14 cellular contexts compared by ENCODE assay signal in the genomic region with DNA sequence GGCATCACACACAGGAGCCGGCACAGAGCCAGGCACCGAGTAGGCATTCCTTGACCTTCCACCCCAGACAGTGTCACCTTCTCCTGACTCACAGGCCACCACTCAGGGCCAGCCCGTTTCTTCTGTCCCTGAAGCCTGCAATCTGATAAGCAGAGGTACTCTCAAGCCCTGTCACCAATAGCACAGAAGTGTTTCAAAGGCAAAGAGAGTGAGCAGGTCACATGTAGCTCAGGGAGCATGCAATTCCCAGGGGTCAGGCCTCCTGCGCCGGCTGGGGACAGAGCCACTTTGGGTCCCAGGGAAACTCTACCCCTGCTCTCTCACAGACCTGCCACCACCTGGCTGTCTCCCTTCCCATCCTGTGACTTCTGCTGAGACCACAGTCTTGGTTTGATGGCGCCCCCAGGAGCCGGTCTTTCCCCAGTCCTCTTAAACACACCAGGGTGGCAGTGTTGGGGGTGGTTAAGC. TPM values are rescaled to one million over a fixed set of nuclear protein-coding genes. Genes with fewer than 3 reads are reported as not detected.
DNase-seq lines count a peak whose midpoint lies in the region; ATAC-seq and TF ChIP-seq lines count a peak whose summit lies in the region.
"Had no signal": no experiment of that assay in that cellular context is flagged by ENCODE, and none has a peak within 500 bp of the region (broad histone marks: within the 10 kb centered on the region; RNA-seq: fewer than 3 reads in every experiment).

No MANE protein-coding gene starts in this region.

- no peaks in the 10 kb centered on the region for H3K79me2 ChIP-seq in Loucy (ENCODE audit: insufficient read depth, low read length)

- no peak overlapping the region for H3K4me2 ChIP-seq in Loucy (ENCODE audit: low read depth, low read length, poor library complexity, severe bottlenecking)

- 39 to 53% (median 49%) methylated on average over 4 to 7 of the region's 7 CpGs for WGBS in adrenal gland, 4 donors
- 65 to 85% methylated on average over 7 of the region's 7 CpGs for WGBS in testis, 2 donors

- H3K27ac ChIP-seq in adrenal gland = peak overlapping the region in 3 of 5 donors; percentile 49 to 69 (median 66)
- no peak overlapping the region for H3K27ac ChIP-seq in testis
- no peak overlapping the region for H3K27ac ChIP-seq in dorsolateral prefrontal cortex

- no peak overlapping the region for H2AFZ ChIP-seq in Loucy (ENCODE audit: low read length)

- intact Hi-C loops in adrenal gland (cut with DNase I) = no loop called here
- intact Hi-C loops in testis (cut with DNase I; ENCODE audit: low total_unique reads) = no loop called here
- intact Hi-C loops in dorsolateral prefrontal cortex (cut with DNase I) = no loop called here

- no peak overlapping the region for H3K9ac ChIP-seq in Loucy (ENCODE audit: low read depth, low read length, poor library complexity, severe bottlenecking)

- H3K36me3 ChIP-seq in Loucy (ENCODE audit: insufficient read depth, low read length) = no peaks in the 10 kb centered on the region
- no peaks in the 10 kb centered on the region for H3K36me3 ChIP-seq in adrenal gland (replicated peaks in 1 of 2)
- H3K36me3 ChIP-seq in testis (ENCODE audit: low read depth, missing control alignments) = no peaks in the 10 kb centered on the region

- H3K4me3 ChIP-seq in Loucy (ENCODE audit: low read length, poor library complexity, severe bottlenecking) = no peak overlapping the region
- no peak overlapping the region for H3K4me3 ChIP-seq in adrenal gland
- H3K4me3 ChIP-seq in testis = no peak overlapping the region
- no peak overlapping the region for H3K4me3 ChIP-seq in dorsolateral prefrontal cortex

- no peak for TF ChIP-seq POLR2A in adrenal gland (IDR thresholded peaks at IDR 0.05)
- TF ChIP-seq POLR2A in testis (IDR thresholded peaks at IDR 0.05) = no peak

- peak; percentile 19; the same call in 1 of the 2 replicates for TF ChIP-seq CTCF in Loucy (conservative IDR thresholded peaks at IDR 0.05; ENCODE audit: low read length)
- no peak for TF ChIP-seq CTCF in adrenal gland (IDR thresholded peaks at IDR 0.05)
- no peak for TF ChIP-seq CTCF in testis (IDR thresholded peaks at IDR 0.05)
- TF ChIP-seq CTCF in dorsolateral prefrontal cortex (IDR thresholded peaks at IDR 0.05 in 54 of 56, conservative IDR thresholded peaks at IDR 0.05 in 2 of 56; ENCODE audit: low read depth in 1 of 56, partially characterized antibody in 56 of 56) = peak in 1 of 56 donors; percentile 9

- ATAC-seq in GM19452 (IDR thresholded peaks at IDR 0.05; ENCODE audit: unreplicated experiment) = no peak

- H4K20me1 ChIP-seq in Loucy (ENCODE audit: insufficient read depth, low read length, poor library complexity, severe bottlenecking) = no peaks in the 10 kb centered on the region

- H3K4me1 ChIP-seq in Loucy (ENCODE audit: insufficient read depth, low read length, poor library complexity, severe bottlenecking) (no peaks in the 10 kb centered on the region), adrenal gland (replicated peaks in 1 of 2) (peaks cover 8 to 13% of the 10 kb centered on the region in 2 donors), testis (no peaks in the 10 kb centered on the region)

- H3K27me3 ChIP-seq in Loucy (ENCODE audit: insufficient read depth, low read length, poor library complexity, severe bottlenecking) (no peaks in the 10 kb centered on the region), adrenal gland (no peaks in the 10 kb centered on the region), testis (no peaks in the 10 kb centered on the region), dorsolateral prefrontal cortex (no peaks in the 10 kb centered on the region)

- no peaks in the 10 kb centered on the region for H3K9me2 ChIP-seq in Loucy (replicated peaks; ENCODE audit: low read depth, low read length)

- no peaks in the 10 kb centered on the region for H3K9me3 ChIP-seq in Loucy (ENCODE audit: insufficient read depth, low read depth, low read length)
- H3K9me3 ChIP-seq in adrenal gland (replicated peaks in 1 of 3) = no peaks in the 10 kb centered on the region
- no peaks in the 10 kb centered on the region for H3K9me3 ChIP-seq in testis

- H3F3A ChIP-seq in Loucy (ENCODE audit: low read depth) = no peaks in the 10 kb centered on the region

- DNase-seq in DMS153 (lab: John Stamatoyannopoulos, UW) (peak; percentile 80), adrenal gland (peak; percentile 74 to 94 (median 86)), left kidney (ENCODE audit: low read depth, low spot score) (peak; percentile 58), testis (no peak), dorsolateral prefrontal cortex (no peak), KG1 (lab: John Stamatoyannopoulos, UW) (no peak)
- DNase-seq: activated naive CD4-positive, alpha-beta T cell; effector memory CD4-positive, alpha-beta T cell; foreskin fibroblast; NCI-H1105 treated with DMSO at 0.1 percent for 48 hours; NCI-H774 had no signal

RNA-seq across cellular contexts. Expression of gene CAPN9, which starts 13.2 kb away (rescaled TPM):
- total RNA-seq in adrenal gland (1 to 10 TPM in 4 of 8 donors, under 1 TPM in 3, not detected in 1; 0.48 to 2.5 (median 1.2) TPM), testis (under 1 TPM; 0.16 to 0.25 TPM), dorsolateral prefrontal cortex (1 to 10 TPM in 71 of 120 experiments, under 1 TPM in 43, not detected in 6; 0.22 to 5.4 (median 1.3) TPM)
- polyA plus RNA-seq in adrenal gland (1 to 10 TPM in 1 of 3 donors, under 1 TPM in 1, not detected in 1; 0.64 to 5.1 TPM), testis (ENCODE audit: insufficient read depth, low read depth, low replicate concordance) (0.34 TPM)
- total RNA-seq: pulmonary artery endothelial cell had no signal

RNA-seq across cellular contexts. Expression of gene AGT, which starts 46.5 kb away (rescaled TPM):
- total RNA-seq in adrenal gland (100 to 1,000 TPM in 1 of 8 donors, 10 to 100 TPM in 5, 1 to 10 TPM in 2; 6.5 to 103 (median 18.7) TPM), testis (1 to 10 TPM; 3.3 to 4.6 TPM), dorsolateral prefrontal cortex (100 to 1,000 TPM in 114 of 120 experiments, 10 to 100 TPM in 6; 75.7 to 327 (median 176) TPM)
- polyA plus RNA-seq in adrenal gland (10 to 100 TPM in 2 of 3 donors, 1 to 10 TPM in 1; 6.3 to 20.9 (median 13.0) TPM), testis (ENCODE audit: insufficient read depth, low read depth, low replicate concordance) (10.7 TPM)
- total RNA-seq: pulmonary artery endothelial cell had no signal

Comparison
In these comparisons a context has a peak if more than half of its experiments do, and no peak if none do; other contexts are left out.
1. DNase-seq: peak in DMS153 (single experiment), adrenal gland (7 of 7) and left kidney (single experiment); none in testis (single experiment), dorsolateral prefrontal cortex (0 of 10) and KG1 (single experiment).
2. H3K27ac ChIP-seq: peak in adrenal gland (3 of 5); none in testis (0 of 2) and dorsolateral prefrontal cortex (0 of 59).